In the genomic region with DNA sequence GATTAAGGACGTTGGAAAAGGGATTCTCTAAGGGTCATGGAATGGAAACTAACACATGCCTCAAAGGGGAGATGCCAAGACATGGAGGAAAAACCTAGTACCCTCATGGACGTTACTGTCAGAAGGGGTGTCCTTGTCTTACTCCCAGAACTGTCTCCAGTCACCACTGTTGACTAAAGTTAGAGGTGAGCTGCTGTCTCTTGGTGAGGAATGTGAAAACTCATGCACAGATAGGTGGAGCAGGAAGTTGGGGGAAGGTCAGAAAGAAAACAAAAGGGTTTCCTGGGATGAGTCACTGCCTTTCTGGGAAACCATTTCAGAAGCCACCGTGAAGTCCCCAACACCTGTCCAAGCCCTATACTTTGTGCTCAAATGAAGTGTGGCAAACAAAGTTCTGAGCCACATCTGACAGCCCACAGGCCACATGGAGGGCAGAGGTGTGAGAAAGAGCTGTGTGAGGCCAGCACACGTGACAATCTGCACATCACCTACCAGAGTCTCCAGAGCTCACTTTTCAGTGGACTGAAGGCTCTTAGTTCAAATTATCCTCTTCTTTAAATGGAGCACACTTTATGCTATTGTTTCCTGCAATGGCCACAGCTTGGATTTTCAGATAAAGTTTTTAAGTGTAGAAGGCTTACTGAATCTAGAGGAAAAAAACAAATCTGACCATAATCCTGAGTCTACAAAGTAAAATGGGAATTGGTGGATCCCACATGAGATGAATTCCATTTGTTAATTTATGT, we compare ENCODE assay signal across 8 cellular contexts.
DNase-seq lines count a peak whose midpoint lies in the region; ATAC-seq and TF ChIP-seq lines count a peak whose summit lies in the region.

No MANE protein-coding gene starts in this region.

- H3K9me3 ChIP-seq in PC-9 (ENCODE audit: insufficient read depth, low read depth): 0 out of 2 replicates have a peak, but pooled peaks cover 4% of the 10 kb centered on the region

- H3K36me3 Mint-ChIP-seq in activated naive CD8-positive, alpha-beta T cell treated with anti-CD3 and anti-CD28 coated beads for 36 hours: no peaks in the 10 kb centered on the region

- no peaks in the 10 kb centered on the region for H3K27me3 ChIP-seq in PC-9 (ENCODE audit: insufficient read depth, low read depth)

- peak overlapping the region; percentile 52 for H3K4me2 ChIP-seq in PC-9

- H3K9me3 Mint-ChIP-seq in activated naive CD8-positive, alpha-beta T cell treated with anti-CD3 and anti-CD28 coated beads for 36 hours: peaks cover 7% of the 10 kb centered on the region

- intact Hi-C loops in PC-9 (cut with micrococcal nuclease; ENCODE audit: unreplicated experiment) (no loop called here), sciatic nerve (cut with DNase I) (no loop called here)

- peaks cover 25% of the 10 kb centered on the region for H3K4me1 ChIP-seq in PC-9 (replicated peaks; ENCODE audit: insufficient read depth)

- peaks cover 27% of the 10 kb centered on the region for H3K4me1 Mint-ChIP-seq in activated naive CD8-positive, alpha-beta T cell treated with anti-CD3 and anti-CD28 coated beads for 36 hours

- H3K36me3 ChIP-seq in PC-9 (ENCODE audit: low read depth): no peaks in the 10 kb centered on the region

- no peak overlapping the region for H3K4me3 ChIP-seq in PC-9

- H4K20me1 ChIP-seq in PC-9 (ENCODE audit: insufficient read depth): no peaks in the 10 kb centered on the region

- peak overlapping the region; percentile 73 for H3K27ac Mint-ChIP-seq in activated naive CD8-positive, alpha-beta T cell treated with anti-CD3 and anti-CD28 coated beads for 36 hours

- ATAC-seq in GM18498 (IDR thresholded peaks at IDR 0.05; ENCODE audit: unreplicated experiment): peak; percentile 86
- ATAC-seq in HG02610 (IDR thresholded peaks at IDR 0.05; ENCODE audit: unreplicated experiment): peak; percentile 97
- no peak for ATAC-seq in sciatic nerve

- H3K9me2 ChIP-seq in PC-9 (ENCODE audit: insufficient read depth): no peaks in the 10 kb centered on the region

- H3K4me3 Mint-ChIP-seq in activated naive CD8-positive, alpha-beta T cell treated with anti-CD3 and anti-CD28 coated beads for 36 hours: peak overlapping the region; percentile 33

- H3F3A ChIP-seq in PC-9 (ENCODE audit: insufficient read depth, low read depth): peaks cover 14% of the 10 kb centered on the region; the same call in 1 of the 2 replicates

- H3K27ac ChIP-seq in PC-9: peak overlapping the region; percentile 82

- TF ChIP-seq CTCF in PC-9 (conservative IDR thresholded peaks at IDR 0.05): no peak

- no peaks in the 10 kb centered on the region for H3K79me2 ChIP-seq in PC-9 (ENCODE audit: low read depth)

- peaks cover 7% of the 10 kb centered on the region for H3K27me3 Mint-ChIP-seq in activated naive CD8-positive, alpha-beta T cell treated with anti-CD3 and anti-CD28 coated beads for 36 hours

- no peak overlapping the region for H2AFZ ChIP-seq in PC-9

- TSS peak; percentile 79 for BruUV-seq in PC-9 (replicated peaks; lab: Mats Ljungman, UMichigan)

- CTCF ChIA-PET in PC-9 (lab: Charles Lee): no interaction called here

- DNase-seq in PC-9: peak; percentile 58 to 88
- DNase-seq in activated naive CD8-positive, alpha-beta T cell treated with anti-CD3 and anti-CD28 coated beads for 36 hours: peak; percentile 84
- peak; percentile 6 to 27 for DNase-seq in stimulated activated CD4-positive, alpha-beta T cell treated with anti-CD3 and anti-CD28 coated beads, Interleukin-1b, Interleukin-23, amount 100 ng/mL, for 4 hours (ENCODE audit: low read depth in 2 of 2)
- no peak for DNase-seq in COLO829 (ENCODE audit: low spot score)
- DNase-seq in sciatic nerve (ENCODE audit: low spot score): no peak
- no peak for DNase-seq in NCI-H526 treated with DMSO at 0.1 percent for 48 hours (lab: John Stamatoyannopoulos, UW)

- POLR2A ChIA-PET in PC-9 (lab: Charles Lee; ENCODE audit: unreplicated experiment): interaction anchor here (0.7 kb wide), 2 partner anchors 12 to 57 kb away, joined by 3 to 12 read pairs; no protein-coding TSS in a partner anchor

Comparison
In these comparisons a context has a peak if more than half of its experiments do, and no peak if none do; other contexts are left out.
1. DNase-seq: peak in PC-9 (2 of 2), activated naive CD8-positive, alpha-beta T cell treated with anti-CD3 and anti-CD28 coated beads for 36 hours (single experiment) and stimulated activated CD4-positive, alpha-beta T cell treated with anti-CD3 and anti-CD28 coated beads, Interleukin-1b, Interleukin-23, amount 100 ng/mL, for 4 hours (2 of 2); none in COLO829 (single experiment), sciatic nerve (single experiment) and NCI-H526 treated with DMSO at 0.1 percent for 48 hours (single experiment).